1 cellular context compared by ENCODE assay signal in genomic region chr2:183610724-183611123, GRCh38.
TF ChIP-seq lines count a peak whose summit lies in the region.

No MANE protein-coding gene starts in this region.

TF ChIP-seq in WTC11, 78 proteins besides CTCF, POLR2A, EP300 and RAD21 (continued from another document):
- TF ChIP-seq, protein P1, sequence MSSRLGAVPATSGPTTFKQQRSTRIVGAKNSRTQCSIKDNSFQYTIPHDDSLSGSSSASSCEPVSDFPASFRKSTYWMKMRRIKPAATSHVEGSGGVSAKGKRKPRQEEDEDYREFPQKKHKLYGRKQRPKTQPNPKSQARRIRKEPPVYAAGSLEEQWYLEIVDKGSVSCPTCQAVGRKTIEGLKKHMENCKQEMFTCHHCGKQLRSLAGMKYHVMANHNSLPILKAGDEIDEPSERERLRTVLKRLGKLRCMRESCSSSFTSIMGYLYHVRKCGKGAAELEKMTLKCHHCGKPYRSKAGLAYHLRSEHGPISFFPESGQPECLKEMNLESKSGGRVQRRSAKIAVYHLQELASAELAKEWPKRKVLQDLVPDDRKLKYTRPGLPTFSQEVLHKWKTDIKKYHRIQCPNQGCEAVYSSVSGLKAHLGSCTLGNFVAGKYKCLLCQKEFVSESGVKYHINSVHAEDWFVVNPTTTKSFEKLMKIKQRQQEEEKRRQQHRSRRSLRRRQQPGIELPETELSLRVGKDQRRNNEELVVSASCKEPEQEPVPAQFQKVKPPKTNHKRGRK (CRISPR knock-in tag; IDR thresholded peaks at IDR 0.05; ENCODE audit: borderline replicate concordance) = no peak
- TF ChIP-seq ZNF396 (CRISPR knock-in tag; IDR thresholded peaks at IDR 0.05; ENCODE audit: borderline replicate concordance) (no peak), AR (CRISPR knock-in tag; IDR thresholded peaks at IDR 0.05) (no peak), FOXJ3 (CRISPR knock-in tag; IDR thresholded peaks at IDR 0.05; ENCODE audit: borderline replicate concordance) (no peak), NR3C1 (CRISPR knock-in tag; conservative IDR thresholded peaks at IDR 0.05; ENCODE audit: low read depth) (no peak), CBFB (CRISPR knock-in tag; IDR thresholded peaks at IDR 0.05; ENCODE audit: low read depth) (no peak), ZMAT4 (CRISPR knock-in tag; IDR thresholded peaks at IDR 0.05) (no peak), ZBTB21 (CRISPR knock-in tag; IDR thresholded peaks at IDR 0.05; ENCODE audit: borderline replicate concordance) (no peak), GRHL2 (CRISPR knock-in tag; IDR thresholded peaks at IDR 0.05; ENCODE audit: insufficient replicate concordance, severe bottlenecking) (no peak), SOX15 (CRISPR knock-in tag; IDR thresholded peaks at IDR 0.05) (no peak), SMAD4 (CRISPR knock-in tag; IDR thresholded peaks at IDR 0.05) (no peak), ATF1 (CRISPR knock-in tag; IDR thresholded peaks at IDR 0.05) (no peak)
